ENCODE assay signal across 6 cellular contexts in the genomic region with DNA sequence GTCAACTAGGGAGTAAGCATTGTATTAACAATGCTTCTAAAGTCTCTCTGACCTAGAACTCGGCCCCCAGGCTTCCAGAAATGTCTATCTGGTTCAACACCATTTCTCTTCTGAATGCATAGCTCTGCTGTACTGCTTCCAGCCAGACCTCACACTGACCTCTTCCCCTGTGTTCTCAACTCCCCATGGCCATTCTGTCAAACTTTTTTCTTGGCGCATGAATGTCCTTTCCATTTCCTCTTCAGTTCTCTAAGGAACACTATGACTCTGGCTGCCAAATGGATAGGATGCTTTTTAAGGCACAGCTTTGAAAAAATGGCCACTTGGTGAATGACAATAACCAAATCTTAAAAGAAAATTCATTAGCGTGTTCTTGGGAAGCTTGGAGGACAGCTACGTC.
"Had no signal": no experiment of that assay in that cellular context is flagged by ENCODE, and none has a peak within 500 bp of the region (broad histone marks: within the 10 kb centered on the region; RNA-seq: fewer than 3 reads in every experiment).

No MANE protein-coding gene starts in this region.

- H3K9ac ChIP-seq: GM23248 had no signal

- DNase-seq: GM23248, H9, HCEC 1CT, IMR-90, KG1 had no signal

- H3K27ac Mint-ChIP-seq: H9 had no signal

- H3K4me3 ChIP-seq: GM23248, K562 had no signal

- H2AFZ ChIP-seq: GM23248 had no signal

- H3K4me3 Mint-ChIP-seq: H9 had no signal

- H3K27ac ChIP-seq: GM23248 had no signal

- H3K9me3 Mint-ChIP-seq: H9 had no signal

- ATAC-seq: K562 had no signal
